Comparison of ENCODE assay signal across 13 cellular contexts in genomic region chr13:106558527-106558926, GRCh38.
"Had no signal": no experiment of that assay in that cellular context is flagged by ENCODE, and none has a peak within 500 bp of the region (broad histone marks: within the 10 kb centered on the region; RNA-seq: fewer than 3 reads in every experiment).

No MANE protein-coding gene starts in this region.

- H3K9me3 Mint-ChIP-seq: activated CD4-positive, alpha-beta memory T cell treated with anti-CD3 and anti-CD28 coated beads, Interleukin-2, amount 10 ng/mL, durations not matched to agents 7 days and 5 days; activated naive CD8-positive, alpha-beta T cell treated with anti-CD3 and anti-CD28 coated beads, Interleukin-2, amount 10 ng/mL, durations not matched to agents 7 days and 5 days; stimulated activated naive B cell treated with anti-CD40 and anti-IgM and Interleukin-4, amounts not matched to agents 10 μg/mL and 1 μg/mL and 100 μg/mL, for 72 hours had no signal

- ATAC-seq: stimulated activated naive B cell treated with anti-CD40 and anti-IgM and Interleukin-4, amounts not matched to agents 10 μg/mL and 1 μg/mL and 100 μg/mL, for 72 hours; upper lobe of right lung had no signal

- H3K9me3 ChIP-seq: esophagus squamous epithelium, suprapubic skin, upper lobe of right lung had no signal

- H3K27me3 ChIP-seq: esophagus squamous epithelium, suprapubic skin, upper lobe of right lung had no signal

- DNase-seq: activated CD4-positive, alpha-beta memory T cell treated with anti-CD3 and anti-CD28 coated beads, Interleukin-2, amount 10 ng/mL, durations not matched to agents 7 days and 5 days; activated effector memory CD4-positive, alpha-beta T cell treated with Interleukin-2 at 50 U/mL for 16 hours; activated naive CD8-positive, alpha-beta T cell treated with anti-CD3 and anti-CD28 coated beads, Interleukin-2, amount 10 ng/mL, durations not matched to agents 7 days and 5 days; aorta; esophagus squamous epithelium; foreskin fibroblast; head of caudate nucleus; stimulated activated CD4-positive, alpha-beta T cell treated with anti-CD3 and anti-CD28 coated beads, Interleukin-1b, Interleukin-23, amount 100 ng/mL, for 48 hours; stimulated activated naive B cell treated with anti-CD40 and anti-IgM and Interleukin-4, amounts not matched to agents 10 μg/mL and 1 μg/mL and 100 μg/mL, for 72 hours; SW 1271; upper lobe of right lung had no signal

- H3K27ac ChIP-seq: esophagus squamous epithelium, parathyroid adenoma, suprapubic skin, upper lobe of right lung had no signal

- H3K27me3 Mint-ChIP-seq: activated CD4-positive, alpha-beta memory T cell treated with anti-CD3 and anti-CD28 coated beads, Interleukin-2, amount 10 ng/mL, durations not matched to agents 7 days and 5 days; activated naive CD8-positive, alpha-beta T cell treated with anti-CD3 and anti-CD28 coated beads, Interleukin-2, amount 10 ng/mL, durations not matched to agents 7 days and 5 days; stimulated activated naive B cell treated with anti-CD40 and anti-IgM and Interleukin-4, amounts not matched to agents 10 μg/mL and 1 μg/mL and 100 μg/mL, for 72 hours had no signal

- H3K27ac Mint-ChIP-seq: activated CD4-positive, alpha-beta memory T cell treated with anti-CD3 and anti-CD28 coated beads, Interleukin-2, amount 10 ng/mL, durations not matched to agents 7 days and 5 days; activated naive CD8-positive, alpha-beta T cell treated with anti-CD3 and anti-CD28 coated beads, Interleukin-2, amount 10 ng/mL, durations not matched to agents 7 days and 5 days; stimulated activated naive B cell treated with anti-CD40 and anti-IgM and Interleukin-4, amounts not matched to agents 10 μg/mL and 1 μg/mL and 100 μg/mL, for 72 hours had no signal

- H3K4me3 Mint-ChIP-seq: activated CD4-positive, alpha-beta memory T cell treated with anti-CD3 and anti-CD28 coated beads, Interleukin-2, amount 10 ng/mL, durations not matched to agents 7 days and 5 days; activated naive CD8-positive, alpha-beta T cell treated with anti-CD3 and anti-CD28 coated beads, Interleukin-2, amount 10 ng/mL, durations not matched to agents 7 days and 5 days; stimulated activated naive B cell treated with anti-CD40 and anti-IgM and Interleukin-4, amounts not matched to agents 10 μg/mL and 1 μg/mL and 100 μg/mL, for 72 hours had no signal
